Comparison of ENCODE assay signal across 8 cellular contexts in genomic region chr6:56955171-56956155, GRCh38. TPM values are rescaled to one million over a fixed set of nuclear protein-coding genes. Genes with fewer than 3 reads are reported as not detected.
DNase-seq lines count a peak whose midpoint lies in the region; ATAC-seq and TF ChIP-seq lines count a peak whose summit lies in the region.

No MANE protein-coding gene starts in this region.

- ATAC-seq in GM19035 (IDR thresholded peaks at IDR 0.05; ENCODE audit: unreplicated experiment) (peak; percentile 63), HG03280 (IDR thresholded peaks at IDR 0.05; ENCODE audit: unreplicated experiment) (peak; percentile 67), memory B cell (ENCODE audit: low read depth) (peak; percentile 49)
- peak; percentile 48 for ATAC-seq in effector memory CD8-positive, alpha-beta T cell (replicated peaks)

- peak; percentile 72 for TF ChIP-seq CTCF in CD14-positive monocyte (IDR thresholded peaks at IDR 0.05)

- H3K27me3 Mint-ChIP-seq in CD14-positive monocyte (ENCODE audit: low read depth in 3 of 3) (peaks cover 27 to 33% (median 32%) of the 10 kb centered on the region in 3 donors), memory B cell (peaks cover 28% of the 10 kb centered on the region)
- peaks cover 55 to 67% of the 10 kb centered on the region in 2 donors for H3K27me3 Mint-ChIP-seq in effector memory CD8-positive, alpha-beta T cell

- DNase-seq in CD14-positive monocyte (ENCODE audit: low spot score) = peak; percentile 66
- peak; percentile 83 for DNase-seq in NCI-H460 (ENCODE audit: extremely low read depth, low read depth)
- DNase-seq in activated CD4-positive, alpha-beta T cell treated with anti-CD3 and anti-CD28 coated beads, Interleukin-2, amount 50 U/mL, for 1 hour = peak; percentile 23
- DNase-seq in effector memory CD8-positive, alpha-beta T cell = peak in 2 of 3 experiments; percentile 6 to 7
- peak in 1 of 2 donors; percentile 35 for DNase-seq in memory B cell (ENCODE audit: low spot score in 2 of 2)
- DNase-seq in stimulated activated CD8-positive, alpha-beta memory T cell treated with anti-CD3 and anti-CD28 coated beads, Interleukin-15, amount 100 ng/mL, for 24 hours (ENCODE audit: low read depth) = peak; percentile 17

- H3K4me3 Mint-ChIP-seq in CD14-positive monocyte = peak overlapping the region; percentile 77 to 88
- peak overlapping the region; percentile 72 for H3K4me3 Mint-ChIP-seq in effector memory CD8-positive, alpha-beta T cell
- peak overlapping the region; percentile 73 for H3K4me3 Mint-ChIP-seq in memory B cell

- intact Hi-C loops in CD14-positive monocyte (cut with micrococcal nuclease) = no loop called here

- peaks cover 0 to 7% (median 2%) of the 10 kb centered on the region in 7 donors for H3K9me3 Mint-ChIP-seq in CD14-positive monocyte
- H3K9me3 Mint-ChIP-seq in effector memory CD8-positive, alpha-beta T cell = no peaks in the 10 kb centered on the region
- no peaks in the 10 kb centered on the region for H3K9me3 Mint-ChIP-seq in memory B cell

- H3K36me3 Mint-ChIP-seq in CD14-positive monocyte (peaks cover 1 to 3% of the 10 kb centered on the region in 2 donors), memory B cell (peaks cover 1% of the 10 kb centered on the region)
- H3K36me3 Mint-ChIP-seq in effector memory CD8-positive, alpha-beta T cell (ENCODE audit: insufficient read depth) = no peaks in the 10 kb centered on the region

- H3K27ac Mint-ChIP-seq in CD14-positive monocyte (no peak overlapping the region), memory B cell (no peak overlapping the region)
- no peak overlapping the region for H3K27ac Mint-ChIP-seq in effector memory CD8-positive, alpha-beta T cell

- H3K4me1 Mint-ChIP-seq in CD14-positive monocyte (peaks cover 22% of the 10 kb centered on the region), memory B cell (peaks cover 12% of the 10 kb centered on the region)
- peaks cover 17 to 19% of the 10 kb centered on the region in 2 donors for H3K4me1 Mint-ChIP-seq in effector memory CD8-positive, alpha-beta T cell (ENCODE audit: low read depth in 2 of 2)

RNA-seq across cellular contexts. Expression of gene BEND6, which starts 0.6 kb away (rescaled TPM):
- polyA plus RNA-seq in CD14-positive monocyte = not detected
- 2.7 and 4.8 TPM in 2 replicates for total RNA-seq in NCI-H460 (2014; rRNA removed; shearing (Covaris generic))
- polyA plus RNA-seq in NCI-H460 (2014; cell fraction: nucleus; rRNA removed) = 0.14 and 1.2 TPM in 2 replicates
